26 cellular contexts compared by ENCODE assay signal in the genomic region with DNA sequence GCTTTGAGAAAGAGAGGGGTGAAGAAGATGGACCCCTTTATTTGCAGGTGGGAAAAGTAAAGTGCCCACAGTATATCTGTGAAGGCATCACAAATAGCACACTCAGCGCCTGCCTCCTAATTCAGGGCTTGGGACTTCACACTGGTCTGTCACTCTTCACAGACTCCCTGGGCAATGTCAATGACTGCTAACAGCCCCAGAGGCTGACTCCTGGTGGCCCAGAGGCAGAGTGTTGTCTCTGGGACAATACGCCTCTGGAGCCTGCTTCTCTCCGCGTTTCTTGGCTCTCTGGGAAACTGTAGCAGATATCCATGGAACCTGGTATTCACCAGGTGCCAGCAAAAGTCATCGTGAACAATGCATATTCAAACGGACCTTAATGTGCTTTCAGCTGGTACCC.
A peak's percentile ranks its signal among the peaks of the same experiment; 100 is the strongest.
DNase-seq lines count a peak whose midpoint lies in the region; ATAC-seq and TF ChIP-seq lines count a peak whose summit lies in the region.
"Had no signal": no experiment of that assay in that cellular context is flagged by ENCODE, and none has a peak within 500 bp of the region (broad histone marks: within the 10 kb centered on the region; RNA-seq: fewer than 3 reads in every experiment).

No MANE protein-coding gene starts in this region.

- no peak overlapping the region for H3K4me2 ChIP-seq in mesendoderm (ENCODE audit: low read length)

- H3K27ac ChIP-seq in mesendoderm (ENCODE audit: low read depth, low read length) = no peak overlapping the region
- H3K27ac ChIP-seq: HL-60, parathyroid adenoma, SJCRH30 had no signal

- ATAC-seq in GM18511 (IDR thresholded peaks at IDR 0.05; ENCODE audit: unreplicated experiment) = no peak
- ATAC-seq in activated naive CD4-positive, alpha-beta T cell treated with anti-CD3 and anti-CD28 coated beads, Interleukin-2, amount 50 U/mL, for 72 hours = no peak
- ATAC-seq: activated CD4-positive, CD25-positive, alpha-beta regulatory T cell treated with anti-CD3 and anti-CD28 coated beads, Interleukin-2, amount 50 U/mL, for 24 hours; activated CD8-positive, alpha-beta T cell treated with anti-CD3 and anti-CD28 coated beads for 36 hours; GM12878; HepG2; right cardiac atrium had no signal

- H2AK5ac ChIP-seq in mesendoderm (ENCODE audit: low read length) = no peak overlapping the region

- CTCF ChIA-PET in Calu3 (lab: Charles Lee) = interaction anchor here (1.2 kb wide), 1 partner anchor 10 kb away, joined by 3 read pairs; no protein-coding TSS in a partner anchor

- DNase-seq in Calu3 = no peak
- DNase-seq in M059J (ENCODE audit: low read depth) = peak; percentile 22
- DNase-seq in mesendoderm = peak; percentile 76
- no peak for DNase-seq in activated naive CD4-positive, alpha-beta T cell treated with anti-CD3 and anti-CD28 coated beads, Interleukin-2, amount 50 U/mL, for 72 hours (ENCODE audit: low spot score in 2 of 2)
- no peak for DNase-seq in COR-L47 (lab: John Stamatoyannopoulos, UW)
- DNase-seq: activated CD8-positive, alpha-beta T cell treated with anti-CD3 and anti-CD28 coated beads for 36 hours; activated T-cell treated with anti-CD3 and anti-CD28 coated beads for 4 hours; C1 segment of cervical spinal cord; Caco-2; cerebellar nuclear complex; Kasumi-1; kidney; mucosa of descending colon; NCI-H1048; NCI-H187 treated with DMSO at 0.1 percent for 48 hours; right cardiac atrium; SJCRH30; stimulated activated CD4-positive, alpha-beta T cell treated with anti-CD3 and anti-CD28 coated beads, Interleukin-2, amount 100 ng/mL, for 48 hours had no signal

- no peak overlapping the region for H3K23ac ChIP-seq in mesendoderm (ENCODE audit: low read length)

- no peak overlapping the region for H4K8ac ChIP-seq in mesendoderm (ENCODE audit: low read depth, low read length)

- H3K27me3 Mint-ChIP-seq in Calu3 (ENCODE audit: unreplicated experiment) (no peaks in the 10 kb centered on the region), brain (no peaks in the 10 kb centered on the region)
- H3K27me3 Mint-ChIP-seq: activated CD8-positive, alpha-beta T cell treated with anti-CD3 and anti-CD28 coated beads for 36 hours had no signal

- no peak overlapping the region for H2BK15ac ChIP-seq in mesendoderm (replicated peaks; ENCODE audit: low read depth)

- no peak overlapping the region for H3K4me3 ChIP-seq in mesendoderm (ENCODE audit: low read length)
- H3K4me3 ChIP-seq: GM12878, mucosa of descending colon, SJCRH30 had no signal

- H3K9me3 Mint-ChIP-seq in Calu3 (ENCODE audit: low read depth, unreplicated experiment) (no peaks in the 10 kb centered on the region), brain (peaks cover 0 to 3% (median 0%) of the 10 kb centered on the region in 5 experiments)
- no peaks in the 10 kb centered on the region for H3K9me3 Mint-ChIP-seq in activated naive CD4-positive, alpha-beta T cell treated with anti-CD3 and anti-CD28 coated beads, Interleukin-2, amount 50 U/mL, for 72 hours
- H3K9me3 Mint-ChIP-seq: activated CD8-positive, alpha-beta T cell treated with anti-CD3 and anti-CD28 coated beads for 36 hours; nephron had no signal

- H2BK120ac ChIP-seq in mesendoderm (ENCODE audit: low read depth, low read length) = no peak overlapping the region

- peaks cover 2% of the 10 kb centered on the region for H3K4me1 ChIP-seq in mesendoderm (ENCODE audit: control insufficient read depth, low read depth, low read length)
- H3K4me1 ChIP-seq: Caco-2, parathyroid adenoma had no signal

- H3K4me1 Mint-ChIP-seq in Calu3 (ENCODE audit: low read depth, unreplicated experiment) = peaks cover 28% of the 10 kb centered on the region
- H3K4me1 Mint-ChIP-seq in brain = peaks cover 36% of the 10 kb centered on the region

- H3K36me3 ChIP-seq in mesendoderm (ENCODE audit: control insufficient read depth, insufficient read depth, low read length) = no peaks in the 10 kb centered on the region
- H3K36me3 ChIP-seq: SJCRH30 had no signal

- H3K79me1 ChIP-seq in mesendoderm (ENCODE audit: low read length) = no peaks in the 10 kb centered on the region

- no peaks in the 10 kb centered on the region for H3K79me2 ChIP-seq in mesendoderm (ENCODE audit: control insufficient read depth, insufficient read depth, low read length)
- H3K79me2 ChIP-seq: parathyroid adenoma had no signal

- no TSS peak for BruUV-seq in Calu3 (replicated peaks; lab: Mats Ljungman, UMichigan)

- no peak overlapping the region for H3K4ac ChIP-seq in mesendoderm (ENCODE audit: low read depth, low read length)

- no peak overlapping the region for H3K9ac ChIP-seq in mesendoderm (ENCODE audit: low read length)
- H3K9ac ChIP-seq: parathyroid adenoma had no signal

- no peak overlapping the region for H3K56ac ChIP-seq in mesendoderm (ENCODE audit: low read length)

- intact Hi-C loops in Calu3 (cut with micrococcal nuclease; ENCODE audit: unreplicated experiment) = loop anchor here (10.0 kb wide), 1 partner anchor 476 kb away; no protein-coding TSS in a partner anchor

- H3K36me3 Mint-ChIP-seq in Calu3 (ENCODE audit: insufficient read depth, unreplicated experiment) = no peaks in the 10 kb centered on the region
- no peaks in the 10 kb centered on the region for H3K36me3 Mint-ChIP-seq in brain
- peaks cover 9 to 16% of the 10 kb centered on the region in 2 donors for H3K36me3 Mint-ChIP-seq in activated naive CD4-positive, alpha-beta T cell treated with anti-CD3 and anti-CD28 coated beads, Interleukin-2, amount 50 U/mL, for 72 hours

- no peaks in the 10 kb centered on the region for H3K27me3 ChIP-seq in mesendoderm (ENCODE audit: insufficient read depth, low read length, poor library complexity)
- H3K27me3 ChIP-seq: SJCRH30 had no signal

- H3K18ac ChIP-seq in mesendoderm (ENCODE audit: low read length) = no peak overlapping the region

- H4K5ac ChIP-seq in mesendoderm (ENCODE audit: low read length) = no peak overlapping the region

- H3K27ac Mint-ChIP-seq in Calu3 (ENCODE audit: unreplicated experiment) (peak overlapping the region; percentile 60), brain (peak overlapping the region in 4 of 5 experiments; percentile 12 to 65 (median 53))
- peak overlapping the region in 1 of 2 donors; percentile 56 for H3K27ac Mint-ChIP-seq in activated naive CD4-positive, alpha-beta T cell treated with anti-CD3 and anti-CD28 coated beads, Interleukin-2, amount 50 U/mL, for 72 hours
- H3K27ac Mint-ChIP-seq: activated CD8-positive, alpha-beta T cell treated with anti-CD3 and anti-CD28 coated beads for 36 hours had no signal

- WGBS in mesendoderm (ENCODE audit: extremely low coverage, insufficient coverage, low lambda C conversion rate) = no CpG with 5 or more reads among the region's 6 CpGs

- H3K4me3 Mint-ChIP-seq in Calu3 (ENCODE audit: low read depth, unreplicated experiment) = no peak overlapping the region
- no peak overlapping the region for H3K4me3 Mint-ChIP-seq in brain
- H3K4me3 Mint-ChIP-seq: activated CD8-positive, alpha-beta T cell treated with anti-CD3 and anti-CD28 coated beads for 36 hours; nephron had no signal

- no peak overlapping the region for H2BK5ac ChIP-seq in mesendoderm (ENCODE audit: low read length)

- TF ChIP-seq CTCF in Calu3 (IDR thresholded peaks at IDR 0.05; ENCODE audit: unreplicated experiment) (no peak), brain (conservative IDR thresholded peaks at IDR 0.05) (no peak)

Comparison
In these comparisons a context has a peak if more than half of its experiments do, and no peak if none do; other contexts are left out.
1. DNase-seq: peak in M059J (single experiment) and mesendoderm (single experiment); none in Calu3 (single experiment), activated naive CD4-positive, alpha-beta T cell treated with anti-CD3 and anti-CD28 coated beads, Interleukin-2, amount 50 U/mL, for 72 hours (0 of 2) and COR-L47 (single experiment).